Comparison of ENCODE assay signal across 7 cellular contexts in the genomic region with DNA sequence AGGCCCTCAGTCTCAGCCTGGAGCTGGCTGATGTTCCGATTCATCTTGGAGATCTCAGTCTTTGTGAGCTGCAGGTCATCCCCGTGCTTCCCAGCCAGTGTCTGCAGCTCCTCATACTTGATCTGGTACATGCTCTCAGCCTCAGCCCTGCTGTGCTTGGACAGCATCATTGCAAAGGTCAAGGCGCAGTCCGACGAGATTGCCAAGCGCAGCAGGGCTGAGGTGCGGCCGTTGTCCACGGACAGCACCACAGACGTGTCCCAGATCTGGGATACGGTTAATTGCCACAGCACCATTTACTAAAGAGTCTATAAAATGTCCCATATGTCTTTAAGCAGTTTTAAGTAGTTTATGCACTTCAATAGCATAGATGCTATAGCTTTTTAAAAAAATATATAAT.
"Had no signal": no experiment of that assay in that cellular context is flagged by ENCODE, and none has a peak within 500 bp of the region (broad histone marks: within the 10 kb centered on the region; RNA-seq: fewer than 3 reads in every experiment).

No MANE protein-coding gene starts in this region.

- H3K9ac ChIP-seq: GM23248 had no signal

- H3K4me3 Mint-ChIP-seq: HFFc6 had no signal

- DNase-seq: HFFc6, IMR-90, KG1 had no signal

- H3K4me1 ChIP-seq: HAP-1 had no signal

- H3K27ac ChIP-seq: GM23248, HL-60 had no signal

- H2AFZ ChIP-seq: GM23248 had no signal

- H3K36me3 ChIP-seq: HAP-1 had no signal

- H3K4me3 ChIP-seq: GM23248, HAP-1, K562 had no signal

- H3K27ac Mint-ChIP-seq: HFFc6 had no signal

- ATAC-seq: K562 had no signal

- FAIRE-seq: K562 had no signal

- H3K9me3 ChIP-seq: HAP-1 had no signal
